In the genomic region with DNA sequence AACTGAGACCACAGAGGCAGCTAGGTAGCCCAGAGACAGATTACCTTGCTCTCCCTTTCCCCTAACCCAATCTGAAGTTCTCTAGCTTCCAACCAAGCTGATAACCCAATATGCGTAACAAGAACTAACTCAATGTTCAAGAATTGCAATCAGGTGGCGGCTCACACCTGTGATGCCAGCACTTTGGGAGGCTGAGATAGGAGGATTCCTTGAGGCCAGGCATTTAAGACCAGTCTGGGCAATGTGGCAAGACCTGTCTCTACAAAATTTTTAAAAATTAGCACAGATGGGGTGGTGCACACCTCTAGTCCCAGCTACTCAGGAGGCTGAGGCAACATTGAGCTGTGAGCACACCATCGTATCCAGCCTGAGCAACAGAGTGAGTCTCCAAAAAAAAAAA, we compare ENCODE assay signal across 5 cellular contexts.
"Had no signal": no experiment of that assay in that cellular context is flagged by ENCODE, and none has a peak within 500 bp of the region (broad histone marks: within the 10 kb centered on the region; RNA-seq: fewer than 3 reads in every experiment).

No MANE protein-coding gene starts in this region.

- H3K27ac Mint-ChIP-seq: IgD-negative memory B cell had no signal

- H3K4me3 ChIP-seq: K562 had no signal

- DNase-seq: IMR-90 had no signal

- H3K36me3 Mint-ChIP-seq: IgD-negative memory B cell had no signal

- H3K4me3 Mint-ChIP-seq: IgD-negative memory B cell had no signal

- ATAC-seq: HepG2, K562 had no signal

- H3K27ac ChIP-seq: HL-60 had no signal
